Comparison of ENCODE assay signal across 8 cellular contexts in the genomic region with DNA sequence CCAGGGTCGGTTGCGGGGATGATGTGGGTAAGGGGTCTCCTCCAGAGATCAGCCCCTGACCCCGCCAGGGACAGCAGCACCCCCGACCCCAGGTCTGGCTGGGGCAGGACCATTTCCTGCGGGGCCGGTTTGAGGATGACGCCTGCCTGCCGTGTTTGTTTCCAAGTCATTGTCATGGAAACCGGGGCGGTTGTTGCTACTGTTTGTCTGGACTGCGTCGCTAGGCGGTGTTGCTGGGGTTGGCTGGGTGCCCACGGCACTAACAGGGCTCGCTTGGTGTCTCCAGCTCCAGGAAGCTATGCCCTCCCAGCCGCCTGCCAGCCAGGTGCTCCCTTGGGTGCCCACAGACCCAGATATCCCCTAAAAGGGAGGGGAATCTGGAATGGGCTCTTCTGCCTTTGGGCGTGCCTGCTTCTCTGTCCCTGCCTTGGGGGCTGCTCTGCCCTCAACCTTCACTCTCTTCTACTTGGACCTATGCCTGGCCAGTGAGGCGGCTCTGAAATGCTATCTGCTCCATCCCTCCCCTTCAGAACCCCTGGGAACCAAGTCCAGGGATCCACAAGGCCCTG. TPM values are rescaled to one million over a fixed set of nuclear protein-coding genes. Genes with fewer than 3 reads are reported as not detected.
DNase-seq lines count a peak whose midpoint lies in the region; ATAC-seq and TF ChIP-seq lines count a peak whose summit lies in the region.

No MANE protein-coding gene starts in this region.

- peak; percentile 66 to 69 for ATAC-seq in activated T-cell treated with anti-CD3 and anti-CD28 coated beads, Interleukin-2, amount 50 U/mL, for 4 hours

- H3K4me3 ChIP-seq in esophagus (ENCODE audit: low read depth in 1 of 2, low read length in 2 of 2) (peak overlapping the region in 1 of 2 donors; percentile 17), muscle layer of duodenum (ENCODE audit: low read depth in 1 of 2, low read length in 2 of 2) (peak overlapping the region; percentile 16 to 72)

- no peaks in the 10 kb centered on the region for H3K9me3 Mint-ChIP-seq in IgD-negative memory B cell
- H3K9me3 Mint-ChIP-seq in activated T-cell treated with anti-CD3 and anti-CD28 coated beads, Interleukin-2, amount 50 U/mL, for 4 hours, result no peaks in the 10 kb centered on the region

- TF ChIP-seq CTCF in GM20000 (IDR thresholded peaks at IDR 0.05; ENCODE audit: extremely low read depth, missing control alignments), result no peak

- DNase-seq in C1 segment of cervical spinal cord (lab: John Stamatoyannopoulos, UW) (peak in 13 of 14 donors; percentile 28 to 80 (median 60)), GM20000 (ENCODE audit: low spot score) (peak; percentile 95), OCI-M1 (lab: John Stamatoyannopoulos, UW) (peak; percentile 85)
- DNase-seq in activated T-cell treated with anti-CD3 and anti-CD28 coated beads, Interleukin-2, amount 50 U/mL, for 4 hours, result peak; percentile 83
- DNase-seq in stimulated activated CD8-positive, alpha-beta memory T cell treated with anti-CD3 and anti-CD28 coated beads, Interleukin-7, amount 100 ng/mL, for 1 hour (ENCODE audit: low read depth in 2 of 2), result peak; percentile 83 to 85

- peaks cover 17 to 36% (median 28%) of the 10 kb centered on the region in 3 donors for H3K4me1 Mint-ChIP-seq in IgD-negative memory B cell
- H3K4me1 Mint-ChIP-seq in activated T-cell treated with anti-CD3 and anti-CD28 coated beads, Interleukin-2, amount 50 U/mL, for 4 hours (ENCODE audit: low read depth), result peaks cover 61% of the 10 kb centered on the region

- H3K36me3 Mint-ChIP-seq in IgD-negative memory B cell, result no peaks in the 10 kb centered on the region
- H3K36me3 Mint-ChIP-seq in activated T-cell treated with anti-CD3 and anti-CD28 coated beads, Interleukin-2, amount 50 U/mL, for 4 hours (ENCODE audit: insufficient read depth), result no peaks in the 10 kb centered on the region

- peaks cover 11 to 49% of the 10 kb centered on the region in 2 donors for H3K4me1 ChIP-seq in esophagus (ENCODE audit: control insufficient read depth in 2 of 2, insufficient read depth in 2 of 2, low read length in 1 of 2)
- peaks cover 10 to 79% of the 10 kb centered on the region in 2 donors for H3K4me1 ChIP-seq in muscle layer of duodenum (ENCODE audit: control insufficient read depth in 1 of 2, insufficient read depth in 2 of 2, low read length in 2 of 2)

- peak overlapping the region; percentile 78 to 92 (median 92) for H3K4me3 Mint-ChIP-seq in IgD-negative memory B cell
- peak overlapping the region; percentile 75 for H3K4me3 Mint-ChIP-seq in activated T-cell treated with anti-CD3 and anti-CD28 coated beads, Interleukin-2, amount 50 U/mL, for 4 hours

- peaks cover 3% of the 10 kb centered on the region for H3K27me3 Mint-ChIP-seq in IgD-negative memory B cell
- H3K27me3 Mint-ChIP-seq in activated T-cell treated with anti-CD3 and anti-CD28 coated beads, Interleukin-2, amount 50 U/mL, for 4 hours (ENCODE audit: low read depth), result no peaks in the 10 kb centered on the region

- peak overlapping the region; percentile 99 to 100 (median 100) for H3K27ac Mint-ChIP-seq in IgD-negative memory B cell

- H3K9me3 ChIP-seq in esophagus (ENCODE audit: control insufficient read depth in 2 of 2, insufficient read depth in 1 of 2, low read depth in 1 of 2, low read length in 1 of 2), result no peaks in the 10 kb centered on the region
- H3K9me3 ChIP-seq in muscle layer of duodenum (ENCODE audit: control insufficient read depth in 1 of 2, low read length in 2 of 2), result no peaks in the 10 kb centered on the region

- H3K27me3 ChIP-seq in esophagus (ENCODE audit: control insufficient read depth in 1 of 2, insufficient read depth in 2 of 2, low read length in 2 of 2) (no peaks in the 10 kb centered on the region), muscle layer of duodenum (ENCODE audit: low read depth, low read length) (peaks cover 8% of the 10 kb centered on the region)

- H3K36me3 ChIP-seq in esophagus (ENCODE audit: control insufficient read depth in 2 of 2, insufficient read depth in 2 of 2, low read length in 1 of 2), result no peaks in the 10 kb centered on the region
- peaks cover 0 to 12% of the 10 kb centered on the region in 2 donors for H3K36me3 ChIP-seq in muscle layer of duodenum (ENCODE audit: control insufficient read depth in 1 of 2, insufficient read depth in 2 of 2, low read length in 2 of 2)

- H3K27ac ChIP-seq in esophagus (ENCODE audit: low read depth in 2 of 2, low read length in 1 of 2) (peak overlapping the region; percentile 94 to 97), muscle layer of duodenum (ENCODE audit: low read length) (peak overlapping the region; percentile 86)

- 1 to 2% methylated on average over 18 of the region's 18 CpGs for WGBS in esophagus, 2 donors

RNA-seq across cellular contexts. Expression of gene CRIP1, which starts 4.7 kb away (rescaled TPM):
- polyA plus RNA-seq in IgD-negative memory B cell, result 1,925 TPM
- 10 to 100 TPM; 24.9 to 43.9 (median 33.5) TPM for total RNA-seq in activated T-cell treated with anti-CD3 and anti-CD28 coated beads, Interleukin-2, amount 50 U/mL, for 4 hours
- 10 to 100 TPM; 78.0 to 99.3 TPM for polyA plus RNA-seq in esophagus

RNA-seq across cellular contexts. Expression of gene CRIP2, which starts 7.3 kb away (rescaled TPM):
- 70.8 TPM for polyA plus RNA-seq in IgD-negative memory B cell
- total RNA-seq in activated T-cell treated with anti-CD3 and anti-CD28 coated beads, Interleukin-2, amount 50 U/mL, for 4 hours, result 1 to 10 TPM in 1 of 3 donors, under 1 TPM in 2; 0.90 to 1.4 (median 0.91) TPM
- polyA plus RNA-seq in esophagus, result 100 to 1,000 TPM in 1 of 2 donors, 10 to 100 TPM in 1; 99.5 to 145 TPM

RNA-seq across cellular contexts. Expression of gene TEDC1, which starts 9.1 kb away (rescaled TPM):
- polyA plus RNA-seq in IgD-negative memory B cell (11.8 TPM), esophagus (10 to 100 TPM; 11.8 to 17.6 TPM)
- total RNA-seq in activated T-cell treated with anti-CD3 and anti-CD28 coated beads, Interleukin-2, amount 50 U/mL, for 4 hours, result 10 to 100 TPM; 53.7 to 58.7 (median 57.8) TPM

RNA-seq across cellular contexts. Expression of gene TMEM121, which starts 44.4 kb away (rescaled TPM):
- polyA plus RNA-seq in IgD-negative memory B cell (5.5 TPM), esophagus (1 to 10 TPM in 1 of 2 donors, under 1 TPM in 1; 0.29 to 1.3 TPM)
- total RNA-seq in activated T-cell treated with anti-CD3 and anti-CD28 coated beads, Interleukin-2, amount 50 U/mL, for 4 hours, result 10 to 100 TPM; 14.4 to 24.6 (median 19.5) TPM

Comparison
In these comparisons a context has a peak if more than half of its experiments do, and no peak if none do; other contexts are left out.
1. RNA of gene CRIP1, which starts 4.7 kb away (polyA plus RNA-seq): 1,925 TPM in IgD-negative memory B cell (single experiment); 78.0 to 99.3 TPM in esophagus; every median in the first group is over 10 times any median in the second.
2. Peak in every context shown above with its lines, with median percentiles within 50 percentile points of each other: DNase-seq.